In genomic region chr17:80763293-80763867, GRCh38 we compare ENCODE assay signal across 17 cellular contexts.
DNase-seq lines count a peak whose midpoint lies in the region; ATAC-seq and TF ChIP-seq lines count a peak whose summit lies in the region.
"Had no signal": no experiment of that assay in that cellular context is flagged by ENCODE, and none has a peak within 500 bp of the region (broad histone marks: within the 10 kb centered on the region; RNA-seq: fewer than 3 reads in every experiment).

No MANE protein-coding gene starts in this region.

- intact Hi-C loops in activated naive CD4-positive, alpha-beta T cell treated with anti-CD3 and anti-CD28 coated beads for 36 hours (cut with micrococcal nuclease), result loop anchor here (5.0 to 10.0 kb wide), 3 partner anchors 86 to 499 kb away; partner anchors contain the start of gene RNF213
- intact Hi-C loops in left ventricle myocardium inferior (cut with micrococcal nuclease), result no loop called here
- intact Hi-C loops in right cardiac atrium (cut with DNase I), result no loop called here

- H3K27ac Mint-ChIP-seq in activated naive CD4-positive, alpha-beta T cell treated with anti-CD3 and anti-CD28 coated beads for 36 hours, result peak overlapping the region; percentile 88
- peak overlapping the region; percentile 63 to 77 for H3K27ac Mint-ChIP-seq in T-cell

- no peak for TF ChIP-seq CTCF in left ventricle myocardium inferior (IDR thresholded peaks at IDR 0.05; ENCODE audit: borderline replicate concordance)

- H3K9me3 ChIP-seq in thymus (ENCODE audit: control insufficient read depth) (no peaks in the 10 kb centered on the region), left ventricle myocardium inferior (replicated peaks) (no peaks in the 10 kb centered on the region), right cardiac atrium (ENCODE audit: control insufficient read depth, low read length) (no peaks in the 10 kb centered on the region)
- H3K9me3 ChIP-seq: neutrophil, vagina had no signal

- DNase-seq in activated naive CD4-positive, alpha-beta T cell treated with anti-CD3 and anti-CD28 coated beads for 36 hours, result no peak
- DNase-seq in activated naive CD4-positive, alpha-beta T cell treated with anti-CD3 and anti-CD28 coated beads, Interleukin-2, amount 50 U/mL, for 16 hours, result no peak
- DNase-seq in T-cell (no peak), ecto neural progenitor cell (ENCODE audit: low spot score) (peak; percentile 21), left ventricle myocardium inferior (no peak), NCI-H1694 treated with DMSO at 0.1 percent for 48 hours (lab: John Stamatoyannopoulos, UW) (no peak), right cardiac atrium (no peak)
- DNase-seq: anterior cingulate cortex, EL, kidney glomerular epithelial cell, NCI-H446 treated with DMSO at 0.1 percent for 48 hours, retina had no signal

- CTCF ChIA-PET in activated naive CD4-positive, alpha-beta T cell treated with anti-CD3 and anti-CD28 coated beads for 36 hours (lab: Charles Lee), result interaction anchor here (0.9 to 1.5 kb wide), 3 partner anchors 11 to 69 kb away, joined by 3 to 6 read pairs (median 3); no protein-coding TSS in a partner anchor
- CTCF ChIA-PET in T-cell (lab: Charles Lee), result interaction anchor here in 1 of 2 donors (0.9 kb wide), 1 partner anchor 10 kb away, joined by 4 read pairs; no protein-coding TSS in a partner anchor

- H3K9me3 Mint-ChIP-seq in activated naive CD4-positive, alpha-beta T cell treated with anti-CD3 and anti-CD28 coated beads for 36 hours, result no peaks in the 10 kb centered on the region
- no peaks in the 10 kb centered on the region for H3K9me3 Mint-ChIP-seq in T-cell

- H3K4me1 ChIP-seq in thymus (ENCODE audit: control insufficient read depth, insufficient read depth, low read length) (peaks cover 46% of the 10 kb centered on the region), left ventricle myocardium inferior (peaks cover 7% of the 10 kb centered on the region), right cardiac atrium (ENCODE audit: control insufficient read depth, insufficient read depth, low read length) (no peaks in the 10 kb centered on the region)

- H3K4me3 ChIP-seq in thymus (ENCODE audit: low read length) (no peak overlapping the region), left ventricle myocardium inferior (no peak overlapping the region), right cardiac atrium (ENCODE audit: low read length) (no peak overlapping the region)
- H3K4me3 ChIP-seq: hepatocyte, vagina had no signal

- WGBS in thymus, result 22% methylated on average over 15 of the region's 15 CpGs
- WGBS in right cardiac atrium, result 85% methylated on average over 15 of the region's 15 CpGs

- H3K36me3 Mint-ChIP-seq in activated naive CD4-positive, alpha-beta T cell treated with anti-CD3 and anti-CD28 coated beads for 36 hours (ENCODE audit: low read depth), result peaks cover 6% of the 10 kb centered on the region
- H3K36me3 Mint-ChIP-seq in T-cell, result peaks cover 6% of the 10 kb centered on the region

- peak overlapping the region; percentile 36 for H3K4me3 Mint-ChIP-seq in activated naive CD4-positive, alpha-beta T cell treated with anti-CD3 and anti-CD28 coated beads for 36 hours
- peak overlapping the region; percentile 35 to 50 (median 37) for H3K4me3 Mint-ChIP-seq in T-cell

- H3K27ac ChIP-seq in thymus (ENCODE audit: low read depth) (peak overlapping the region; percentile 87), left ventricle myocardium inferior (replicated peaks) (no peak overlapping the region), right cardiac atrium (ENCODE audit: low read length) (no peak overlapping the region)
- H3K27ac ChIP-seq: neutrophil, vagina had no signal

- H3K4me1 Mint-ChIP-seq in activated naive CD4-positive, alpha-beta T cell treated with anti-CD3 and anti-CD28 coated beads for 36 hours (ENCODE audit: low read depth), result peaks cover 68% of the 10 kb centered on the region
- H3K4me1 Mint-ChIP-seq in T-cell, result peaks cover 71 to 83% (median 77%) of the 10 kb centered on the region in 3 donors

- H3K27me3 ChIP-seq in thymus (ENCODE audit: control insufficient read depth, insufficient read depth) (no peaks in the 10 kb centered on the region), left ventricle myocardium inferior (ENCODE audit: low read depth) (no peaks in the 10 kb centered on the region), right cardiac atrium (ENCODE audit: control insufficient read depth, insufficient read depth) (no peaks in the 10 kb centered on the region)
- H3K27me3 ChIP-seq: hepatocyte, neutrophil, vagina had no signal

- no peaks in the 10 kb centered on the region for H3K27me3 Mint-ChIP-seq in activated naive CD4-positive, alpha-beta T cell treated with anti-CD3 and anti-CD28 coated beads for 36 hours (ENCODE audit: low read depth)
- no peaks in the 10 kb centered on the region for H3K27me3 Mint-ChIP-seq in T-cell

- H3K36me3 ChIP-seq in thymus (ENCODE audit: control insufficient read depth, insufficient read depth), result peaks cover under 1% of the 10 kb centered on the region
- H3K36me3 ChIP-seq in left ventricle myocardium inferior, result no peaks in the 10 kb centered on the region
- H3K36me3 ChIP-seq: neutrophil, vagina had no signal

- POLR2A ChIA-PET in T-cell (lab: Charles Lee), result interaction anchor here (0.5 to 1.2 kb wide), 2 partner anchors 18 to 19 kb away, joined by 3 to 5 read pairs; no protein-coding TSS in a partner anchor

- peak in 2 of 4 experiments; percentile 11 to 41 for ATAC-seq in T-cell (replicated peaks in 1 of 4)
- ATAC-seq in right cardiac atrium, result no peak
- ATAC-seq: HCT116 had no signal
